ENCODE assay signal across 8 cellular contexts in genomic region chr11:71928739-71929443, GRCh38. TPM values are rescaled to one million over a fixed set of nuclear protein-coding genes. Genes with fewer than 3 reads are reported as not detected.
DNase-seq lines count a peak whose midpoint lies in the region; ATAC-seq, FAIRE-seq and TF ChIP-seq lines count a peak whose summit lies in the region.

RNF121 (plus strand) TSS chr11:71929046; CDS start chr11:71929062, 16 bp downstream.

- no peak for TF ChIP-seq CTCF in progenitor cell of endocrine pancreas (IDR thresholded peaks at IDR 0.05; ENCODE audit: unreplicated experiment)

- H3K27ac ChIP-seq in urinary bladder (ENCODE audit: low read depth): peak within 1 kb of the TSS; percentile 84

- FAIRE-seq in GM12891 (lab: Jason Lieb, UNC): peak; percentile 95

- TF ChIP-seq POLR2A in GM12891 (IDR thresholded peaks at IDR 0.05; ENCODE audit: low read depth, low read length): peak; percentile 88

- under 1% methylated on average over 31 of the region's 31 CpGs for WGBS in urinary bladder

- peak within 1 kb of the TSS; percentile 97 for H3K4me3 Mint-ChIP-seq in progenitor cell of endocrine pancreas (ENCODE audit: low read depth)

- peaks cover 2% of the 10 kb centered on the region for H3K36me3 Mint-ChIP-seq in progenitor cell of endocrine pancreas (ENCODE audit: insufficient read depth)

- ATAC-seq in HG02852 (IDR thresholded peaks at IDR 0.05; ENCODE audit: unreplicated experiment): peak; percentile 81
- peak; percentile 99 to 100 for ATAC-seq in left cardiac atrium

- peaks cover 22% of the 10 kb centered on the region for H3K4me1 Mint-ChIP-seq in progenitor cell of endocrine pancreas (ENCODE audit: low read depth)

- H3K27me3 Mint-ChIP-seq in progenitor cell of endocrine pancreas: no peaks in the 10 kb centered on the region

- intact Hi-C loops in left cardiac atrium (cut with DNase I): no loop called here

- H3K4me1 ChIP-seq in urinary bladder (ENCODE audit: insufficient read depth): peaks cover 3% of the 10 kb centered on the region

- no peaks in the 10 kb centered on the region for H3K36me3 ChIP-seq in urinary bladder (ENCODE audit: insufficient read depth)

- H3K27ac Mint-ChIP-seq in progenitor cell of endocrine pancreas: peak within 1 kb of the TSS; percentile 99

- no peaks in the 10 kb centered on the region for H3K9me3 Mint-ChIP-seq in progenitor cell of endocrine pancreas (ENCODE audit: low read depth)

- DNase-seq in GM12891 (ENCODE audit: insufficient read length, low spot score) (peak; percentile 73), NCI-H146 (lab: John Stamatoyannopoulos, UW) (peak; percentile 95), T-helper 1 cell (peak; percentile 92 to 98 (median 95)), amniotic epithelial cell (ENCODE audit: low read depth) (peak; percentile 93), left cardiac atrium (peak; percentile 99), progenitor cell of endocrine pancreas (ENCODE audit: low spot score, unreplicated experiment) (peak; percentile 91)

- peak within 1 kb of the TSS; percentile 66 for H3K4me3 ChIP-seq in urinary bladder (ENCODE audit: low read depth, low read length)

TF ChIP-seq in GM12891, 5 proteins besides CTCF, POLR2A, EP300 and RAD21:
- TF ChIP-seq TAF1 (IDR thresholded peaks at IDR 0.05; ENCODE audit: low read depth, low read length) (peak; percentile 98), SPI1 (IDR thresholded peaks at IDR 0.05; ENCODE audit: low read depth, low read length) (no peak), POLR2AphosphoS5 (IDR thresholded peaks at IDR 0.05; ENCODE audit: low read depth, low read length) (peak; percentile 91), PAX5 (IDR thresholded peaks at IDR 0.05; ENCODE audit: insufficient read depth, low read length, severe bottlenecking) (peak; percentile 10), POU2F2 (IDR thresholded peaks at IDR 0.05; ENCODE audit: low read depth, low read length) (peak; percentile 69; the same call in 1 of the 2 replicates)

RNA-seq across cellular contexts. Expression of gene RNF121, which starts in this region (rescaled TPM):
- 33.3 TPM for polyA plus RNA-seq in GM12891 (2012; ENCODE audit: low read depth, missing spikeins)
- total RNA-seq in left cardiac atrium (10 to 100 TPM; 25.9 to 26.9 TPM), progenitor cell of endocrine pancreas (50.1 and 59.6 TPM in 2 replicates), urinary bladder (22.5 TPM)
- 31.8 TPM for polyA plus RNA-seq in urinary bladder

Comparison
In these comparisons a context has a peak if more than half of its experiments do, and no peak if none do; other contexts are left out.
1. Peak in every context shown above with its lines: DNase-seq, ATAC-seq, H3K4me3 ChIP-seq and H3K27ac ChIP-seq.